ENCODE assay signal across 8 cellular contexts in the genomic region with DNA sequence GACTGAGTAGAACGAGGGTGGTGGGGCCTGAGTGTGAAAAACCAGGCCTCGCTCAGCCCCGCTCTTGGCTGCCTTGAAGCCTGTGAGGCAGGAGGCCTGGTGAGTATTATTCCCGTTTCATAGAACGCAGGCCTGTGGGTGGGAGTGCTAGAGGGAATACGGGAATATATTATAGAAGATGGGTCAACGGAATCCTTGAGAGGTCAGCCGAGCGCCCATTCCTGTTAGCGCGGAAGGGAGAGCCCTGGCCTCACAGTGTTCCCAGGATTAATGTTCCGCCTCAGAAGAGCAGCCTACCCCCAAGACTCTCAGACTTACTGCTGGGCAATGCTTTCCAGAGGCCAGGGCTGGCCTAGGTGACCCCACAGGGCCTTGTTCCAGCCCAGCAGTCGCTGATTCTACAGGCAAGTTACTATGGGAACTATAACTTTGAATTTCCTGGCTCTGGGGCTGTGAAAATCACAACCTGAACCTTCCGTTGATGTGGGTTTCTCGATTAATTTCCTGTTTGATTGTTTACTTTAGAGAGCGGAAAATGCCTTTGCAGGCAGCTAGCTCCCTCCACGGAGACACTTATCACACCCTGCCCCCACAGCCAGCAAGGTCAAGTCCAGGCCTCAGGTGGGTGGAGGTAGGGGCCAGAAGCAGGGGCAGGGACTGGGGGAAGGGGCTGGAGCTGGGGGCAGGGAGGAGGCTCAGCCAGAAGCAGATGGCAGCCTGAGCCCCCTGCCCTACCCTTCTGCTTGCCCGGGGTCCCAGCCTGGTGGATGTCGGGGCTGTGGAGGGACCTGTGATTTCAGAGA.
DNase-seq lines count a peak whose midpoint lies in the region; ATAC-seq, FAIRE-seq and TF ChIP-seq lines count a peak whose summit lies in the region.

No MANE protein-coding gene starts in this region.

- H3K27me3 Mint-ChIP-seq in WTC11 (ENCODE audit: low read depth): no peaks in the 10 kb centered on the region

- H3K14ac ChIP-seq in trophoblast cell (ENCODE audit: low read length): peak overlapping the region; percentile 90

- H3K79me2 ChIP-seq in DOHH2 (ENCODE audit: control insufficient read depth, low read length) (no peaks in the 10 kb centered on the region), endothelial cell of umbilical vein (ENCODE audit: control insufficient read depth, insufficient read depth, low read length) (no peaks in the 10 kb centered on the region), trophoblast cell (ENCODE audit: control insufficient read depth, insufficient read depth, low read length, poor library complexity) (peaks cover 4% of the 10 kb centered on the region)

- H3K9ac ChIP-seq in endothelial cell of umbilical vein (replicated peaks; ENCODE audit: extremely low read depth, insufficient read depth, low read length) (peak overlapping the region; percentile 25), trophoblast cell (ENCODE audit: low read length) (no peak overlapping the region)

- TF ChIP-seq CTCF in DOHH2 (IDR thresholded peaks at IDR 0.05; ENCODE audit: low read depth, low read length, poor library complexity, severe bottlenecking): no peak
- no peak for TF ChIP-seq CTCF in WTC11 (IDR thresholded peaks at IDR 0.05)
- no peak for TF ChIP-seq CTCF in endothelial cell of umbilical vein (IDR thresholded peaks at IDR 0.05; ENCODE audit: extremely low read depth in 1 of 2, insufficient read depth in 1 of 2, low read depth in 1 of 2, low read length in 2 of 2)

- FAIRE-seq in endothelial cell of umbilical vein (lab: Jason Lieb, UNC): peak; percentile 99

- POLR2A ChIA-PET in WTC11 (lab: Charles Lee) (interaction anchor here (1.4 kb wide), 1 partner anchor 39 kb away, joined by 4 read pairs; no protein-coding TSS in a partner anchor), endothelial cell of umbilical vein (lab: Charles Lee) (no interaction called here)

- peak overlapping the region; percentile 84 for H2BK12ac ChIP-seq in trophoblast cell (ENCODE audit: low read length)

- peak overlapping the region; percentile 77 for H3K4ac ChIP-seq in trophoblast cell (ENCODE audit: low read depth, low read length)

- H2AFZ ChIP-seq in endothelial cell of umbilical vein (ENCODE audit: low read depth, low read length): no peak overlapping the region
- peak overlapping the region; percentile 40 for H2AFZ ChIP-seq in trophoblast cell (ENCODE audit: insufficient read depth, low read length, poor library complexity)

- H3K4me1 Mint-ChIP-seq in WTC11: peaks cover 26% of the 10 kb centered on the region

- peaks cover 26% of the 10 kb centered on the region for H3K4me1 ChIP-seq in DOHH2 (ENCODE audit: control insufficient read depth, low read length)
- peaks cover 60% of the 10 kb centered on the region for H3K4me1 ChIP-seq in endothelial cell of umbilical vein (ENCODE audit: control insufficient read depth, extremely low read depth, insufficient read depth, low read length)
- peaks cover 52 to 56% of the 10 kb centered on the region in 2 experiments for H3K4me1 ChIP-seq in trophoblast cell (ENCODE audit: control insufficient read depth in 1 of 2, insufficient read depth in 2 of 2, low read length in 2 of 2)

- peaks cover 46% of the 10 kb centered on the region for H3K79me1 ChIP-seq in trophoblast cell (ENCODE audit: low read length)

- H3K9me3 Mint-ChIP-seq in WTC11: peaks cover 15% of the 10 kb centered on the region

- no peaks in the 10 kb centered on the region for H3F3A ChIP-seq in DOHH2 (ENCODE audit: control insufficient read depth, insufficient read depth)

- intact Hi-C loops in endothelial cell of umbilical vein (cut with micrococcal nuclease): loop anchor here (1.0 to 2.0 kb wide), 5 partner anchors 8 to 162 kb away; no protein-coding TSS in a partner anchor

- H4K20me1 ChIP-seq in DOHH2 (ENCODE audit: control insufficient read depth, insufficient read depth, low read depth, low read length) (peaks cover 10% of the 10 kb centered on the region), endothelial cell of umbilical vein (replicated peaks; ENCODE audit: control insufficient read depth, extremely low read depth, insufficient read depth, low read length) (no peaks in the 10 kb centered on the region)

- H3K9me3 ChIP-seq in DOHH2 (ENCODE audit: control insufficient read depth, insufficient read depth, low read length) (no peaks in the 10 kb centered on the region), endothelial cell of umbilical vein (replicated peaks; ENCODE audit: control insufficient read depth, insufficient read depth, low read length) (no peaks in the 10 kb centered on the region), trophoblast cell (ENCODE audit: insufficient read depth, low read depth, low read length) (no peaks in the 10 kb centered on the region)

- H3K27me3 ChIP-seq in DOHH2 (ENCODE audit: control insufficient read depth, low read length): peaks cover 35% of the 10 kb centered on the region
- H3K27me3 ChIP-seq in endothelial cell of umbilical vein (ENCODE audit: control insufficient read depth in 2 of 2, insufficient read depth in 2 of 2, low read length in 2 of 2): no peaks in the 10 kb centered on the region
- H3K27me3 ChIP-seq in trophoblast cell (ENCODE audit: insufficient read depth, low read length): no peaks in the 10 kb centered on the region

- peak overlapping the region; percentile 63 for H4K8ac ChIP-seq in trophoblast cell (ENCODE audit: low read depth, low read length)

- no peaks in the 10 kb centered on the region for H3K9me1 ChIP-seq in endothelial cell of umbilical vein (replicated peaks; ENCODE audit: control insufficient read depth, extremely low read depth, insufficient read depth, low read length)

- no peak overlapping the region for H3K27ac ChIP-seq in DOHH2 (ENCODE audit: low read depth, low read length)
- H3K27ac ChIP-seq in endothelial cell of umbilical vein (ENCODE audit: insufficient read depth, low read depth, low read length): peak overlapping the region; percentile 74
- H3K27ac ChIP-seq in trophoblast cell (ENCODE audit: low read depth, low read length): peak overlapping the region; percentile 93

- H3K23ac ChIP-seq in trophoblast cell (ENCODE audit: low read length): no peak overlapping the region

- H3K27ac Mint-ChIP-seq in WTC11: peak overlapping the region; percentile 62

- BruUV-seq in endothelial cell of umbilical vein (replicated peaks; lab: Mats Ljungman, UMichigan): no TSS peak

- peak overlapping the region; percentile 98 for H2BK120ac ChIP-seq in trophoblast cell (ENCODE audit: insufficient read depth, low read length, poor library complexity)

- dilution Hi-C loops in endothelial cell of umbilical vein (cut with MboI; ENCODE audit: extremely low pct_ligation_motif_present, low sequenced_read_pairs): no loop called here

- peak overlapping the region; percentile 98 for H2BK5ac ChIP-seq in trophoblast cell (ENCODE audit: low read depth, low read length, poor library complexity)

- DNase-seq in WTC11 (ENCODE audit: low spot score): no peak
- peak; percentile 95 for DNase-seq in endothelial cell of umbilical vein (ENCODE audit: low read depth, low spot score)
- DNase-seq in trophoblast cell: no peak
- no peak for DNase-seq in Kasumi-1 (lab: John Stamatoyannopoulos, UW)
- no peak for DNase-seq in HPDE6-E6E7 (ENCODE audit: extremely low spot score)

- H3K9me2 ChIP-seq in DOHH2 (replicated peaks; ENCODE audit: control insufficient read depth, low read length): no peaks in the 10 kb centered on the region

- peak overlapping the region; percentile 91 for H3K18ac ChIP-seq in trophoblast cell (ENCODE audit: low read length)

- ATAC-seq in WTC11: peak; percentile 24
- ATAC-seq in HG02759 (IDR thresholded peaks at IDR 0.05; ENCODE audit: unreplicated experiment): no peak
- ATAC-seq in HG03159 (IDR thresholded peaks at IDR 0.05; ENCODE audit: unreplicated experiment): no peak

- H4K91ac ChIP-seq in trophoblast cell (ENCODE audit: low read depth, low read length): peak overlapping the region; percentile 96

- no CpG with 5 or more reads among the region's 19 CpGs for WGBS in trophoblast cell (ENCODE audit: extremely low coverage, insufficient coverage, insufficient read length)

- no peak for TF ChIP-seq POLR2A in endothelial cell of umbilical vein (IDR thresholded peaks at IDR 0.05; ENCODE audit: low read depth, low read length)

- H3K36me3 ChIP-seq in DOHH2 (ENCODE audit: control insufficient read depth, low read length): no peaks in the 10 kb centered on the region
- no peaks in the 10 kb centered on the region for H3K36me3 ChIP-seq in endothelial cell of umbilical vein (ENCODE audit: control insufficient read depth in 2 of 2, extremely low read depth in 1 of 2, insufficient read depth in 2 of 2, low read length in 2 of 2)
- no peaks in the 10 kb centered on the region for H3K36me3 ChIP-seq in trophoblast cell (ENCODE audit: control insufficient read depth in 1 of 2, insufficient read depth in 2 of 2, low read length in 2 of 2)

- no peaks in the 10 kb centered on the region; the same call in 1 of the 2 replicates for H3K36me3 Mint-ChIP-seq in WTC11

- H3K4me2 ChIP-seq in DOHH2 (ENCODE audit: low read length) (peak overlapping the region; percentile 17; the same call in 1 of the 2 replicates), endothelial cell of umbilical vein (ENCODE audit: insufficient read depth, low read length) (no peak overlapping the region), trophoblast cell (ENCODE audit: low read length) (no peak overlapping the region)

- no peak overlapping the region for H3K4me3 Mint-ChIP-seq in WTC11

- no peak overlapping the region for H4K12ac ChIP-seq in trophoblast cell (ENCODE audit: low read depth, low read length)

- peak overlapping the region; percentile 72 for H2AK5ac ChIP-seq in trophoblast cell (ENCODE audit: low read length)

- CTCF ChIA-PET in WTC11 (lab: Charles Lee) (interaction anchor here (1.0 kb wide), 1 partner anchor 13 kb away, joined by 4 read pairs; no protein-coding TSS in a partner anchor), endothelial cell of umbilical vein (lab: Charles Lee) (interaction anchor here (0.6 to 2.5 kb wide), 11 partner anchors 9 to 161 kb away, joined by 3 to 14 read pairs (median 3); no protein-coding TSS in a partner anchor)

- H3K4me3 ChIP-seq in DOHH2 (ENCODE audit: low read length) (no peak overlapping the region), endothelial cell of umbilical vein (replicated peaks in 1 of 3; ENCODE audit: insufficient read depth in 1 of 3, low read depth in 1 of 3, low read length in 3 of 3) (no peak overlapping the region), trophoblast cell (ENCODE audit: low read depth, low read length) (no peak overlapping the region)

TF ChIP-seq in endothelial cell of umbilical vein, 7 proteins besides CTCF, POLR2A, EP300 and RAD21:
- TF ChIP-seq, protein P1, sequence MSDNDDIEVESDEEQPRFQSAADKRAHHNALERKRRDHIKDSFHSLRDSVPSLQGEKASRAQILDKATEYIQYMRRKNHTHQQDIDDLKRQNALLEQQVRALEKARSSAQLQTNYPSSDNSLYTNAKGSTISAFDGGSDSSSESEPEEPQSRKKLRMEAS (IDR thresholded peaks at IDR 0.05; ENCODE audit: insufficient read depth, insufficient read length): no peak
- peak; percentile 67 for TF ChIP-seq POLR2AphosphoS5 (IDR thresholded peaks at IDR 0.05; ENCODE audit: insufficient read depth, low read depth, low read length)
- peak; percentile 69 for TF ChIP-seq GATA2 (IDR thresholded peaks at IDR 0.05; ENCODE audit: insufficient read depth, insufficient read length, low read depth, low read length)
TF ChIP-seq in endothelial cell of umbilical vein: peak in this region for 2.
